In the genomic region with DNA sequence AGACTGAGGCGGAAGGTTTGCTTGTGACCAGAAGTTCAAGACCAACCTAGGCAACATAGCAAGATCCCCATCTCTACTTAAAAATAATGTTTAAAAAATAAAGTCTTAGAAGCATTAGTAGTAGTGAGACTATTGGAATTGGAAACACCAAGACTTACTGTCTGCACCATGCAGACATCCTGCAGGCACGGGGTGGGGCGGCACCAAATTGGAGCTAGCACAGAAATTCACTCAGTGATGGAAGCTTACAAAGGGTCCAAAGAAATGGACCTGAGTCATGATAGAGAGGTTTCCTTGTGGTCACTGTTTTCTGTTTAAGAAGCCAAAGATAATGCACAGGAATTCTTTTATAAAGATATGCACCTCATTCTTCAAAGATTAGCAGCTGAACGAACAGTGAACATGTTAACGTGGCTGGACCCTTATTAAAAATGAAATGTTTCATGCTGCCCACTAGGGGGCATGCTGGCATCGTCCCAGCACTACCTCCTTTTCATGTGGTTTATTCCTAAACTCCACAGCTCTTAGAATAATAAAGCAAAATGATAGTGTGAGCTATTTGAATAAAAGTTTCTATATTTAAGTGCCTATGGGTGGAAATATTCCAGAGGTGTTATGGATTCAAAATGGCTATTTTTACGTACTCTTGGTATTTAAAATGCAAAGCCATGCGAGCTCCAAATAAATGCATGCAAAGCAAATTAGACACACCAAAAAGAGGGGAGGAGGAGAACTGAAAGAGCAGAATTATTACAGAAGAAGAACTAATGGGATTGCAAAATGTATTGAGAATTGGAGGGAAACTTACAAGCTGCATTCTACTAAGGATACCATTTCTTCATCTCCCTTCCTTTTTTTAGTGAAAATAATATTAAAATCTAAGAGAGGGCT, we compare ENCODE assay signal across 8 cellular contexts. TPM values are rescaled to one million over a fixed set of nuclear protein-coding genes. Genes with fewer than 3 reads are reported as not detected.
DNase-seq lines count a peak whose midpoint lies in the region; ATAC-seq and TF ChIP-seq lines count a peak whose summit lies in the region.

No MANE protein-coding gene starts in this region.

- no peaks in the 10 kb centered on the region for H3K36me3 ChIP-seq in uterus

- peak; percentile 49 for DNase-seq in COLO829 (ENCODE audit: low spot score)
- DNase-seq in NCI-H446 treated with DMSO at 0.1 percent for 48 hours (lab: John Stamatoyannopoulos, UW), result peak; percentile 17
- peak; percentile 15 to 28 for DNase-seq in activated CD4-positive, alpha-beta T cell treated with anti-CD3 and anti-CD28 coated beads, Interleukin-2, amount 50 U/mL, for 4 hours
- peak; percentile 46 for DNase-seq in naive B cell
- DNase-seq in uterus, result peak; percentile 45 to 63

- H3K9me3 ChIP-seq in uterus, result no peaks in the 10 kb centered on the region

- intact Hi-C loops in uterus (cut with DNase I; ENCODE audit: low total_unique reads), result no loop called here

- peak; percentile 67 to 76 (median 75) for TF ChIP-seq CTCF in uterus (IDR thresholded peaks at IDR 0.05)

- H3K27me3 ChIP-seq in uterus, result no peaks in the 10 kb centered on the region

- H3K4me1 Mint-ChIP-seq in naive B cell, result peaks cover 4 to 7% (median 4%) of the 10 kb centered on the region in 3 donors

- H3K4me3 Mint-ChIP-seq in naive B cell, result no peak overlapping the region

- no peak overlapping the region for H3K4me3 ChIP-seq in uterus

- no peak for TF ChIP-seq POLR2A in uterus (IDR thresholded peaks at IDR 0.05)

- no peaks in the 10 kb centered on the region for H3K9me3 Mint-ChIP-seq in naive B cell

- H3K4me1 ChIP-seq in uterus, result no peaks in the 10 kb centered on the region

- H3K27ac ChIP-seq in uterus, result no peak overlapping the region

- H3K36me3 Mint-ChIP-seq in naive B cell, result peaks cover 0 to 4% of the 10 kb centered on the region in 2 donors

- no peaks in the 10 kb centered on the region for H3K27me3 Mint-ChIP-seq in naive B cell

- ATAC-seq in GM21737 (IDR thresholded peaks at IDR 0.05; ENCODE audit: unreplicated experiment), result peak; percentile 58
- peak; percentile 60 for ATAC-seq in esophagus mucosa
- ATAC-seq in naive B cell (ENCODE audit: low read depth in 2 of 2), result peak; percentile 49 to 73
- ATAC-seq in HG03520 (IDR thresholded peaks at IDR 0.05; ENCODE audit: unreplicated experiment), result no peak

- peak overlapping the region in 2 of 6 donors; percentile 79 to 83 for H3K27ac Mint-ChIP-seq in naive B cell

RNA-seq across cellular contexts. Expression of a gene that starts 28.6 kb away (rescaled TPM):
- total RNA-seq in esophagus mucosa, result 9.8 TPM
- 1 to 10 TPM in 5 of 6 donors, not detected in 1; 2.5 to 6.0 (median 2.6) TPM for polyA plus RNA-seq in naive B cell (ENCODE audit: low read depth in 6 of 6)
- 10 to 100 TPM in 1 of 4 donors, 1 to 10 TPM in 3; 3.6 to 17.9 (median 9.2) TPM for total RNA-seq in uterus
